8 cellular contexts compared by ENCODE assay signal in the genomic region with DNA sequence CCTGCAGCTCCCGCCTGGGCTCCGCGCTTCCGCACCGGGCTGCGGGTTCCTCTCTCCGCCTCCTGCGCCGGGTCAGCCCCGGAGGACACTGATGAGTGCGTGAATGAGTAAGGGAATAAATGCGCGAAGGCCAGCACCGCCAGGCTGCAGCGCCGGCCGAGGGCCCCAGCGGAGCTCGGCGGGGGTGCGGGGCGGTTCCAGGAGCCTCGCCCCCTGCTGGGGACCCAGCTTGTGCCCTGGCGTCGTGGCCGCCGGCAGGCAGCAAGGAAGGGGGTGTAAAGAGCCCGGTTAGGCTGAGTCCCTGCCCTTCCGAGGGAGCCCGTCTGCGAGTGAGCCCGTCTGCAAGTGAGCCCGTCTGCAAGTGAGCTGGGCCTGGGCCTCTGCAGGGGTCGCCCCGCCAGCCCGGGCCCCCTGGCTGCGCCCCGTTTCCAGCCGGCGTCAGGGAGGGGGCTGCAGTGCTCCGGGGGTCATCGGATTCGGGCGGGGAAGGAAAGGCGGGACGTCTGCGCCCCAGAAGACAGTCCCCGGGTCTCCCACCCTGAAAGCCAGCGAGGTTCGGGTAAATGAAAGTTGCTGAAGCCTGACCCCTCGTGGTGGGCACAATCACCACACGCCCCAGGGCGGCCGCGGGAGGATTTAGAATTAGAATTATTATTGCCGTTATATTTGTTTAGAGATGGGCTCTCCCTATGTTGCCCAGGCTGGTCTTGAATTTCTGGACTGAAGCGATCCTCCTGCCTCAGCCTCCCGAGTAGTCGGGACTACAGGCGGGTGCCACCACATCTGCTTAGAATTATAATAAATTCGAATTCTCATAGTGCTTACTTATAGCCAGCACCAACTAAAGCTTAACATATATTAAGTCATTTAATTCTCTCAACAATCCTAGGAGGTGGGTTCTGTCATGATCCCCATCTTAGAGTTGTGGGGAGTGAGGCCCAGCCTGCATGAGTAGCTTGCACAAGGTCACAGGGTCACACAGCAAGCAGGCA. TPM values are rescaled to one million over a fixed set of nuclear protein-coding genes. Genes with fewer than 3 reads are reported as not detected.
DNase-seq lines count a peak whose midpoint lies in the region; ATAC-seq and TF ChIP-seq lines count a peak whose summit lies in the region.

No MANE protein-coding gene starts in this region.

- peak overlapping the region; percentile 71 to 90 (median 82) for H3K4me3 Mint-ChIP-seq in naive thymus-derived CD8-positive, alpha-beta T cell

- no peaks in the 10 kb centered on the region for H3K36me3 Mint-ChIP-seq in naive thymus-derived CD8-positive, alpha-beta T cell

- peak; percentile 62 for ATAC-seq in HG03103 (IDR thresholded peaks at IDR 0.05; ENCODE audit: low read depth, unreplicated experiment)
- ATAC-seq in naive thymus-derived CD8-positive, alpha-beta T cell, result peak; percentile 91 to 92

- POLR2A ChIA-PET in naive thymus-derived CD8-positive, alpha-beta T cell (lab: Charles Lee), result interaction anchor here (0.6 to 2.9 kb wide), 14 partner anchors 12 to 133 kb away, joined by 3 to 27 read pairs (median 4); a partner anchor contains a TSS

- DNase-seq in OCI-M1 (lab: John Stamatoyannopoulos, UW), result peak; percentile 60
- peak; percentile 59 for DNase-seq in activated T-helper 1 cell treated with Interleukin-2 at 50 U/mL for 16 hours (ENCODE audit: low read depth)
- peak; percentile 59 for DNase-seq in fibroblast of mammary gland (ENCODE audit: low read depth)
- peak; percentile 55 to 92 (median 78) for DNase-seq in naive thymus-derived CD8-positive, alpha-beta T cell
- DNase-seq in stimulated activated naive CD4-positive, alpha-beta T cell treated with Interleukin-2 at 50 U/mL for 16 hours (lab: John Stamatoyannopoulos, UW), result peak; percentile 69
- DNase-seq in NCI-H1105 treated with DMSO at 0.1 percent for 48 hours (lab: John Stamatoyannopoulos, UW), result no peak

- peaks cover 0 to 6% (median 4%) of the 10 kb centered on the region in 5 donors for H3K27me3 Mint-ChIP-seq in naive thymus-derived CD8-positive, alpha-beta T cell

- H3K4me3 ChIP-seq in GM12875 (ENCODE audit: low read depth, low read length) (peak overlapping the region; percentile 16), fibroblast of mammary gland (ENCODE audit: control insufficient read depth, low read depth, low read length) (peak overlapping the region; percentile 45)

- TF ChIP-seq CTCF in GM12875 (IDR thresholded peaks at IDR 0.05; ENCODE audit: borderline replicate concordance, insufficient read depth, low read depth, low read length) (peak; percentile 60), fibroblast of mammary gland (conservative IDR thresholded peaks at IDR 0.05; ENCODE audit: control insufficient read depth, insufficient read depth, low read depth, low read length) (peak; percentile 73)

- peak overlapping the region in 7 of 10 donors; percentile 34 to 91 (median 81) for H3K27ac Mint-ChIP-seq in naive thymus-derived CD8-positive, alpha-beta T cell

- H3K9me3 Mint-ChIP-seq in naive thymus-derived CD8-positive, alpha-beta T cell, result no peaks in the 10 kb centered on the region

- peaks cover 3 to 17% (median 8%) of the 10 kb centered on the region in 4 donors for H3K4me1 Mint-ChIP-seq in naive thymus-derived CD8-positive, alpha-beta T cell

RNA-seq across cellular contexts. Expression of a gene that starts 8.6 kb away (rescaled TPM):
- 1 to 10 TPM in 1 of 2 experiments, under 1 TPM in 1; 0.39 to 1.2 TPM for total RNA-seq in naive thymus-derived CD8-positive, alpha-beta T cell
- polyA plus RNA-seq in naive thymus-derived CD8-positive, alpha-beta T cell, result under 1 TPM; 0.35 to 0.69 (median 0.65) TPM

RNA-seq across cellular contexts. Expression of a gene that starts 38.7 kb away (rescaled TPM):
- under 1 TPM; 0.47 to 0.85 TPM for total RNA-seq in naive thymus-derived CD8-positive, alpha-beta T cell
- polyA plus RNA-seq in naive thymus-derived CD8-positive, alpha-beta T cell, result 1 to 10 TPM in 1 of 3 donors, under 1 TPM in 2; 0.67 to 1.2 (median 0.81) TPM
